ENCODE assay signal across 7 cellular contexts in genomic region chr16:31458073-31458834, GRCh38. TPM values are rescaled to one million over a fixed set of nuclear protein-coding genes. Genes with fewer than 3 reads are reported as not detected.
DNase-seq lines count a peak whose midpoint lies in the region; ATAC-seq and TF ChIP-seq lines count a peak whose summit lies in the region.

No MANE protein-coding gene starts in this region.

- DNase-seq in Panc1 (ENCODE audit: low read depth, low spot score) (no peak), glutamatergic neuron (peak; percentile 56), psoas muscle (peak; percentile 68 to 89)
- peak; percentile 55 for DNase-seq in activated naive CD4-positive, alpha-beta T cell treated with Interleukin-2 at 50 U/mL for 16 hours

- H3K4me1 ChIP-seq in Panc1 (ENCODE audit: control insufficient read depth, insufficient read depth, low read length) = peaks cover 40% of the 10 kb centered on the region
- peaks cover 61% of the 10 kb centered on the region for H3K4me1 ChIP-seq in psoas muscle

- no peaks in the 10 kb centered on the region for H3K36me3 Mint-ChIP-seq in glutamatergic neuron (ENCODE audit: unreplicated experiment)

- peaks cover 8% of the 10 kb centered on the region for H3K27me3 Mint-ChIP-seq in glutamatergic neuron (ENCODE audit: unreplicated experiment)

- H3K36me3 ChIP-seq in Panc1 (ENCODE audit: control insufficient read depth, insufficient read depth, low read length) (no peaks in the 10 kb centered on the region), psoas muscle (ENCODE audit: insufficient read depth in 1 of 2, low read depth in 1 of 2) (peaks cover 6 to 26% of the 10 kb centered on the region in 2 donors)

- H3K4me3 ChIP-seq in Panc1 (ENCODE audit: low read depth in 2 of 2, low read length in 2 of 2) = peak overlapping the region; percentile 78 to 93
- H3K4me3 ChIP-seq in psoas muscle = peak overlapping the region; percentile 98

- TF ChIP-seq CTCF in Panc1 (IDR thresholded peaks at IDR 0.05) (no peak), glutamatergic neuron (IDR thresholded peaks at IDR 0.05; ENCODE audit: partially characterized antibody, unreplicated experiment) (no peak), psoas muscle (IDR thresholded peaks at IDR 0.05) (no peak)

- POLR2A ChIA-PET in Panc1 (lab: Charles Lee) = no interaction called here

- peaks cover 16% of the 10 kb centered on the region for H3K9me3 Mint-ChIP-seq in glutamatergic neuron (ENCODE audit: unreplicated experiment)

- CTCF ChIA-PET in Panc1 (lab: Charles Lee) = interaction anchor here (0.6 to 0.7 kb wide), 3 partner anchors 74 to 405 kb away, joined by 4 to 7 read pairs (median 7); no protein-coding TSS in a partner anchor

- H3K4me3 Mint-ChIP-seq in glutamatergic neuron (ENCODE audit: unreplicated experiment) = peak overlapping the region; percentile 90

- ATAC-seq in HG03025 (IDR thresholded peaks at IDR 0.05; ENCODE audit: low FRiP score, unreplicated experiment) = peak; percentile 11
- peak; percentile 0; the same call in 1 of the 2 replicates for ATAC-seq in Panc1
- peak; percentile 34 to 47 (median 38) for ATAC-seq in psoas muscle
- no peak for ATAC-seq in GM18519 (IDR thresholded peaks at IDR 0.05; ENCODE audit: low FRiP score, unreplicated experiment)

- in situ Hi-C loops in Panc1 (cut with HindIII; ENCODE audit: low pct_unique_long_range_greater_than_20kb, low sequenced_read_pairs) = no loop called here

- peaks cover 22% of the 10 kb centered on the region for H3K4me1 Mint-ChIP-seq in glutamatergic neuron (ENCODE audit: low read depth, unreplicated experiment)

- H3K27ac ChIP-seq in Panc1 (ENCODE audit: low read length) (peak overlapping the region; percentile 94), psoas muscle (peak overlapping the region; percentile 100)

- intact Hi-C loops in Panc1 (cut with micrococcal nuclease; ENCODE audit: unreplicated experiment) (loop anchor here (5.0 kb wide), 1 partner anchor 409 kb away; no protein-coding TSS in a partner anchor), psoas muscle (cut with DNase I) (loop anchor here (2.0 to 10.0 kb wide), 2 partner anchors 51 to 243 kb away; partner anchors contain the start of genes PYDC1 (in 1 of the 2), RUSF1 (in 1 of the 2) and TRIM72 (in 1 of the 2))

- BruUV-seq in Panc1 (replicated peaks; lab: Mats Ljungman, UMichigan) = no TSS peak

- peak; percentile 49 for TF ChIP-seq POLR2A in GM15510 (IDR thresholded peaks at IDR 0.05; ENCODE audit: borderline replicate concordance, extremely low read depth, insufficient read length)

- H3K27me3 ChIP-seq in Panc1 (ENCODE audit: control insufficient read depth, insufficient read depth, low read length) = no peaks in the 10 kb centered on the region
- no peaks in the 10 kb centered on the region for H3K27me3 ChIP-seq in psoas muscle (ENCODE audit: insufficient read depth in 3 of 3, low read length in 2 of 3)

- H3K27ac Mint-ChIP-seq in glutamatergic neuron (ENCODE audit: unreplicated experiment) = peak overlapping the region; percentile 84

- 0 to 1% (median 1%) methylated on average over 41 to 42 of the region's 42 CpGs for WGBS in psoas muscle, 3 donors

- no peaks in the 10 kb centered on the region for H3K9me3 ChIP-seq in Panc1 (ENCODE audit: control insufficient read depth, insufficient read depth, low read depth, low read length)
- no peaks in the 10 kb centered on the region for H3K9me3 ChIP-seq in psoas muscle

RNA-seq across cellular contexts. Expression of gene ARMC5, which starts 1.0 kb away (rescaled TPM):
- total RNA-seq in Panc1 (2021; ENCODE audit: unreplicated experiment) (19.8 TPM), glutamatergic neuron (ENCODE audit: unreplicated experiment) (15.8 TPM), psoas muscle (10 to 100 TPM; 10.1 to 18.7 (median 13.1) TPM)
- polyA plus RNA-seq in Panc1 (2012; ENCODE audit: insufficient read length) = 23.1 TPM
- 10 to 100 TPM in 1 of 3 donors, 1 to 10 TPM in 2; 6.5 to 11.7 (median 8.5) TPM for polyA plus RNA-seq in psoas muscle

RNA-seq across cellular contexts. Expression of gene TGFB1I1, which starts 13.7 kb away (rescaled TPM):
- total RNA-seq in Panc1 (2021; ENCODE audit: unreplicated experiment) (32.5 TPM), glutamatergic neuron (ENCODE audit: unreplicated experiment) (19.2 TPM), psoas muscle (10 to 100 TPM in 1 of 4 donors, 1 to 10 TPM in 3; 8.3 to 11.5 (median 8.7) TPM)
- polyA plus RNA-seq in Panc1 (2012; ENCODE audit: insufficient read length) = 55.7 TPM
- polyA plus RNA-seq in psoas muscle = 1 to 10 TPM; 4.5 to 7.0 (median 5.0) TPM

RNA-seq across cellular contexts. Expression of gene ZNF843, which starts 15.7 kb away (rescaled TPM):
- total RNA-seq in Panc1 (2021; ENCODE audit: unreplicated experiment) (0.41 TPM), glutamatergic neuron (ENCODE audit: unreplicated experiment) (1.1 TPM), psoas muscle (1 to 10 TPM in 1 of 4 donors, under 1 TPM in 3; 0.32 to 1.8 (median 0.93) TPM)
- polyA plus RNA-seq in Panc1 (2012; ENCODE audit: insufficient read length) = 0.33 TPM
- 1 to 10 TPM in 1 of 3 donors, under 1 TPM in 2; 0.17 to 1.5 (median 0.30) TPM for polyA plus RNA-seq in psoas muscle

RNA-seq across cellular contexts. Expression of gene SLC5A2, which starts 24.7 kb away (rescaled TPM):
- total RNA-seq in Panc1 (2021; ENCODE audit: unreplicated experiment) (0.15 TPM), glutamatergic neuron (ENCODE audit: unreplicated experiment) (not detected), psoas muscle (not detected)
- polyA plus RNA-seq in Panc1 (2012; ENCODE audit: insufficient read length) = 7.5 TPM
- polyA plus RNA-seq in psoas muscle = under 1 TPM; 0.08 to 0.35 (median 0.26) TPM

RNA-seq across cellular contexts. Expression of gene COX6A2, which starts 30.1 kb away (rescaled TPM):
- total RNA-seq in Panc1 (2021; ENCODE audit: unreplicated experiment) = not detected
- not detected for polyA plus RNA-seq in Panc1 (2012; ENCODE audit: insufficient read length)
- not detected for total RNA-seq in glutamatergic neuron (ENCODE audit: unreplicated experiment)
- total RNA-seq in psoas muscle = 1,000 to 10,000 TPM; 1,027 to 1,232 (median 1,156) TPM
- 1,000 to 10,000 TPM; 1,633 to 3,792 (median 3,386) TPM for polyA plus RNA-seq in psoas muscle
